8 cellular contexts compared by ENCODE assay signal in genomic region chr18:21820035-21820810, GRCh38.
DNase-seq lines count a peak whose midpoint lies in the region; ATAC-seq and TF ChIP-seq lines count a peak whose summit lies in the region.

No MANE protein-coding gene starts in this region.

- whole genome bisulfite sequencing in heart left ventricle, 4 donors: 48 to 56% (median 55%) methylated on average over 2 of the region's 2 CpGs

- DNase-seq in heart left ventricle: no peak
- DNase-seq in cardiac septum (ENCODE audit: low spot score): no peak
- DNase-seq in RPMI8226: peak; percentile 55
- peak; percentile 24 for DNase-seq in foreskin melanocyte
- no peak for DNase-seq in upper lobe of right lung
- DNase-seq in sciatic nerve (ENCODE audit: low spot score): no peak
- DNase-seq in stimulated activated CD4-positive, alpha-beta T cell treated with anti-CD3 and anti-CD28 coated beads, Interleukin-2, amount 100 ng/mL, for 48 hours: no peak

- peaks cover 0 to 82% (median 46%) of the 10 kb centered on the region in 9 donors for H3K36me3 ChIP-seq in heart left ventricle
- peaks cover 30% of the 10 kb centered on the region for H3K36me3 ChIP-seq in upper lobe of right lung

- TF ChIP-seq POLR2A in heart left ventricle (IDR thresholded peaks at IDR 0.05): no peak

- H3K4me1 ChIP-seq in heart left ventricle (peaks cover 0 to 4% (median 0%) of the 10 kb centered on the region in 12 donors), upper lobe of right lung (no peaks in the 10 kb centered on the region)

- ATAC-seq in heart left ventricle (peak in 3 of 4 donors; percentile 23 to 49 (median 32)), upper lobe of right lung (no peak), GM21381 (IDR thresholded peaks at IDR 0.05; ENCODE audit: unreplicated experiment) (no peak), sciatic nerve (no peak)

- H3K9me3 ChIP-seq in heart left ventricle (no peaks in the 10 kb centered on the region), upper lobe of right lung (no peaks in the 10 kb centered on the region)

- no peaks in the 10 kb centered on the region for H3K27me3 ChIP-seq in heart left ventricle
- H3K27me3 ChIP-seq in upper lobe of right lung: no peaks in the 10 kb centered on the region

- no peak overlapping the region for H3K4me3 ChIP-seq in heart left ventricle
- no peak overlapping the region for H3K4me3 ChIP-seq in upper lobe of right lung

- no peak overlapping the region for H3K27ac ChIP-seq in heart left ventricle
- no peak overlapping the region for H3K27ac ChIP-seq in upper lobe of right lung

- TF ChIP-seq CTCF in heart left ventricle (IDR thresholded peaks at IDR 0.05) (peak; percentile 38 to 71 (median 58)), upper lobe of right lung (IDR thresholded peaks at IDR 0.05) (peak; percentile 61)

- intact Hi-C loops in heart left ventricle (cut with DNase I) (loop anchor here in 3 of 10 donors (1.0 to 5.0 kb wide), 4 partner anchors 31 to 137 kb away; no protein-coding TSS in a partner anchor), cardiac septum (cut with DNase I) (loop anchor here (10.0 kb wide), 2 partner anchors 75 to 445 kb away; partner anchors contain the start of gene MIB1), upper lobe of right lung (cut with DNase I) (no loop called here), sciatic nerve (cut with DNase I) (no loop called here)

Comparison
In these comparisons a context has a peak if more than half of its experiments do, and no peak if none do; other contexts are left out.
1. ATAC-seq: peak in heart left ventricle (3 of 4); none in upper lobe of right lung (single experiment), GM21381 (single experiment) and sciatic nerve (single experiment).
2. DNase-seq: peak in RPMI8226 (single experiment) and foreskin melanocyte (single experiment); none in heart left ventricle (0 of 5), cardiac septum (single experiment), upper lobe of right lung (single experiment), sciatic nerve (single experiment) and stimulated activated CD4-positive, alpha-beta T cell treated with anti-CD3 and anti-CD28 coated beads, Interleukin-2, amount 100 ng/mL, for 48 hours (0 of 2).